ENCODE assay signal across 16 cellular contexts in genomic region chr21:29155933-29156260, GRCh38. TPM values are rescaled to one million over a fixed set of nuclear protein-coding genes. Genes with fewer than 3 reads are reported as not detected.
A peak's percentile ranks its signal among the peaks of the same experiment; 100 is the strongest.
DNase-seq lines count a peak whose midpoint lies in the region; ATAC-seq and TF ChIP-seq lines count a peak whose summit lies in the region.
"Had no signal": no experiment of that assay in that cellular context is flagged by ENCODE, and none has a peak within 500 bp of the region (broad histone marks: within the 10 kb centered on the region; RNA-seq: fewer than 3 reads in every experiment).

No MANE protein-coding gene starts in this region.

- POLR2A ChIA-PET in WTC11 (lab: Charles Lee) (no interaction called here), GM10248 (lab: Yijun Ruan, JAX) (no interaction called here)

- H3K27ac Mint-ChIP-seq in WTC11 (no peak overlapping the region), osteocyte (ENCODE audit: unreplicated experiment) (peak overlapping the region; percentile 77)

- no peaks in the 10 kb centered on the region for H3K36me3 ChIP-seq in ES-I3 (ENCODE audit: insufficient read depth, low read length)
- no peaks in the 10 kb centered on the region for H3K36me3 ChIP-seq in esophagus squamous epithelium
- H3K36me3 ChIP-seq: upper lobe of left lung had no signal

- H3K4me1 Mint-ChIP-seq in WTC11 (0 out of 2 replicates have a peak, but pooled peaks cover 3% of the 10 kb centered on the region), osteocyte (ENCODE audit: unreplicated experiment) (peaks cover 37% of the 10 kb centered on the region)

- TF ChIP-seq CTCF in WTC11 (IDR thresholded peaks at IDR 0.05) (no peak), esophagus squamous epithelium (IDR thresholded peaks at IDR 0.05) (no peak), osteocyte (IDR thresholded peaks at IDR 0.05) (no peak), GM10248 (IDR thresholded peaks at IDR 0.05; ENCODE audit: control extremely low read depth, extremely low read depth, low read depth, missing control alignments) (no peak)

- H3K9ac ChIP-seq in ES-I3 (ENCODE audit: low read depth, low read length), result peak overlapping the region; percentile 42; the same call in 1 of the 2 replicates

- H3K4me1 ChIP-seq in ES-I3 (ENCODE audit: insufficient read depth, low read length) (no peaks in the 10 kb centered on the region; the same call in 1 of the 2 replicates), esophagus squamous epithelium (peaks cover 0 to 21% (median 0%) of the 10 kb centered on the region in 3 donors)
- H3K4me1 ChIP-seq: upper lobe of left lung had no signal

- no peaks in the 10 kb centered on the region for H3K27me3 ChIP-seq in esophagus squamous epithelium
- H3K27me3 ChIP-seq: upper lobe of left lung had no signal

- DNase-seq in WTC11 (ENCODE audit: low spot score) (no peak), esophagus squamous epithelium (lab: John Stamatoyannopoulos, UW) (no peak), osteocyte (ENCODE audit: extremely low spot score, unreplicated experiment) (no peak), GM10248 (ENCODE audit: extremely low spot score) (no peak), HK-2 (ENCODE audit: unreplicated experiment) (no peak)
- DNase-seq: activated CD8-positive, alpha-beta memory T cell treated with anti-CD3 and anti-CD28 coated beads for 24 hours; activated effector memory CD4-positive, alpha-beta T cell treated with anti-CD3 and anti-CD28 coated beads, Interleukin-2, amount 50 U/mL, for 16 hours; NCI-H187 treated with DMSO at 0.1 percent for 48 hours; NCI-H510A; stimulated activated CD4-positive, alpha-beta T cell treated with anti-CD3 and anti-CD28 coated beads, Interleukin-4, amount 100 ng/mL, for 4 hours; SW 1271; upper lobe of left lung had no signal

- ATAC-seq in WTC11, result no peak
- ATAC-seq in esophagus mucosa, result no peak
- no peak for ATAC-seq in GM18505 (IDR thresholded peaks at IDR 0.05; ENCODE audit: unreplicated experiment)

- H3K9me3 Mint-ChIP-seq in WTC11, result no peaks in the 10 kb centered on the region
- no peaks in the 10 kb centered on the region for H3K9me3 Mint-ChIP-seq in osteocyte (ENCODE audit: unreplicated experiment)

- H3K27ac ChIP-seq in esophagus squamous epithelium, result peak overlapping the region; percentile 26 to 59 (median 50)
- H3K27ac ChIP-seq: upper lobe of left lung, VCaP had no signal

- CTCF ChIA-PET in WTC11 (lab: Charles Lee), result interaction anchor here (0.7 to 1.8 kb wide), 4 partner anchors 8 to 192 kb away, joined by 3 to 9 read pairs (median 6); no protein-coding TSS in a partner anchor
- CTCF ChIA-PET in GM10248 (lab: Yijun Ruan, JAX), result no interaction called here

- H3K4me3 Mint-ChIP-seq in WTC11 (peak overlapping the region; percentile 48), osteocyte (ENCODE audit: unreplicated experiment) (no peak overlapping the region)

- TF ChIP-seq POLR2A in esophagus squamous epithelium (IDR thresholded peaks at IDR 0.05) (no peak), GM18505 (IDR thresholded peaks at IDR 0.05; ENCODE audit: borderline replicate concordance, extremely low read depth, insufficient read depth, insufficient read length) (no peak)

- intact Hi-C loops in esophagus squamous epithelium (cut with DNase I), result no loop called here

- WGBS in esophagus squamous epithelium, 2 donors, result 69 to 73% methylated on average over 2 of the region's 2 CpGs

- H3K36me3 Mint-ChIP-seq in WTC11 (no peaks in the 10 kb centered on the region), osteocyte (ENCODE audit: unreplicated experiment) (no peaks in the 10 kb centered on the region)

- no peaks in the 10 kb centered on the region for H3K9me3 ChIP-seq in ES-I3 (ENCODE audit: control insufficient read depth, insufficient read depth, low read length)
- no peaks in the 10 kb centered on the region for H3K9me3 ChIP-seq in esophagus squamous epithelium
- H3K9me3 ChIP-seq: upper lobe of left lung had no signal

- H3K27me3 Mint-ChIP-seq in WTC11 (ENCODE audit: low read depth) (peaks cover 11% of the 10 kb centered on the region), osteocyte (ENCODE audit: unreplicated experiment) (no peaks in the 10 kb centered on the region)

- H3K4me3 ChIP-seq in esophagus squamous epithelium, result peak overlapping the region in 2 of 4 donors; percentile 28 to 53

TF ChIP-seq in WTC11, 78 proteins besides CTCF, POLR2A, EP300 and RAD21:
- TF ChIP-seq ERG (CRISPR knock-in tag; IDR thresholded peaks at IDR 0.05) (no peak), PREB (CRISPR knock-in tag; IDR thresholded peaks at IDR 0.05; ENCODE audit: borderline replicate concordance) (no peak), SMAD3 (CRISPR knock-in tag; IDR thresholded peaks at IDR 0.05; ENCODE audit: borderline replicate concordance) (no peak), ZNF138 (CRISPR knock-in tag; conservative IDR thresholded peaks at IDR 0.05) (no peak), NR3C1 (CRISPR knock-in tag; conservative IDR thresholded peaks at IDR 0.05; ENCODE audit: low read depth) (no peak)

RNA-seq across cellular contexts. Expression of gene MAP3K7CL, which starts 25.5 kb away (rescaled TPM):
- 0.15 to 0.37 TPM in 2 of 3 replicates, not detected in the other for total RNA-seq in WTC11 (2021)
- 1 to 10 TPM; 1.7 to 7.8 (median 6.9) TPM for total RNA-seq in esophagus squamous epithelium
- 1.8 and 2.4 TPM in 2 replicates for total RNA-seq in osteocyte
- 3.1 TPM for total RNA-seq in esophagus mucosa
